Comparison of ENCODE assay signal across 8 cellular contexts in genomic region chr15:85380217-85380859, GRCh38. TPM values are rescaled to one million over a fixed set of nuclear protein-coding genes. Genes with fewer than 3 reads are reported as not detected.
DNase-seq lines count a peak whose midpoint lies in the region; ATAC-seq and TF ChIP-seq lines count a peak whose summit lies in the region.

Gene AKAP13, plus strand, starts transcription at chr15:85380603. Its CDS starts 105,118 bp downstream, at chr15:85485721.

- H3K27me3 ChIP-seq in right atrium auricular region: no peaks in the 10 kb centered on the region
- no peaks in the 10 kb centered on the region for H3K27me3 ChIP-seq in psoas muscle (ENCODE audit: insufficient read depth in 3 of 3, low read length in 2 of 3)

- H3K4me1 Mint-ChIP-seq in T-helper 1 cell treated with Interleukin-12 subunit alpha and Interleukin-12 subunit beta and Interleukin-4 antibody, amounts not matched to agents 30 μg/mL and 1 μg/mL, for 36 hours (ENCODE audit: low read depth): peaks cover 58% of the 10 kb centered on the region

- H3K4me3 Mint-ChIP-seq in T-helper 1 cell treated with Interleukin-12 subunit alpha and Interleukin-12 subunit beta and Interleukin-4 antibody, amounts not matched to agents 30 μg/mL and 1 μg/mL, for 36 hours: peak within 1 kb of the TSS; percentile 89

- H3K27ac Mint-ChIP-seq in T-helper 1 cell treated with Interleukin-12 subunit alpha and Interleukin-12 subunit beta and Interleukin-4 antibody, amounts not matched to agents 30 μg/mL and 1 μg/mL, for 36 hours: peak within 1 kb of the TSS; percentile 95

- H3K9me3 Mint-ChIP-seq in T-helper 1 cell treated with Interleukin-12 subunit alpha and Interleukin-12 subunit beta and Interleukin-4 antibody, amounts not matched to agents 30 μg/mL and 1 μg/mL, for 36 hours: no peaks in the 10 kb centered on the region

- H3K4me3 ChIP-seq in right atrium auricular region (peak within 1 kb of the TSS; percentile 96 to 98), psoas muscle (peak within 1 kb of the TSS; percentile 78), urinary bladder (ENCODE audit: low read depth, low read length) (peak within 1 kb of the TSS; percentile 90)

- H3K4me1 ChIP-seq in right atrium auricular region: peaks cover 0 to 35% of the 10 kb centered on the region in 2 donors
- H3K4me1 ChIP-seq in psoas muscle: peaks cover 13% of the 10 kb centered on the region
- no peaks in the 10 kb centered on the region for H3K4me1 ChIP-seq in urinary bladder (ENCODE audit: insufficient read depth)

- H3K36me3 ChIP-seq in right atrium auricular region (no peaks in the 10 kb centered on the region), psoas muscle (ENCODE audit: insufficient read depth in 1 of 2, low read depth in 1 of 2) (no peaks in the 10 kb centered on the region), urinary bladder (ENCODE audit: insufficient read depth) (no peaks in the 10 kb centered on the region)

- intact Hi-C loops in psoas muscle (cut with DNase I): no loop called here

- ATAC-seq in GM18499 (IDR thresholded peaks at IDR 0.05; ENCODE audit: insufficient read depth, unreplicated experiment): peak; percentile 72
- ATAC-seq in HG02938 (IDR thresholded peaks at IDR 0.05; ENCODE audit: unreplicated experiment): peak; percentile 81
- ATAC-seq in psoas muscle: peak; percentile 97 to 99 (median 98)

- 0 to 1% (median 1%) methylated on average over 52 to 57 of the region's 57 CpGs for WGBS in psoas muscle, 3 donors
- WGBS in urinary bladder: under 1% methylated on average over 57 of the region's 57 CpGs

- peak; percentile 90 for DNase-seq in NCI-H1694 treated with DMSO at 0.1 percent for 48 hours (lab: John Stamatoyannopoulos, UW)
- peak; percentile 95 for DNase-seq in amniotic stem cell (lab: John Stamatoyannopoulos, UW)
- peak; percentile 97 for DNase-seq in right atrium auricular region (ENCODE audit: low spot score)
- peak; percentile 97 to 98 for DNase-seq in psoas muscle

- H3K27ac ChIP-seq in right atrium auricular region (peak within 1 kb of the TSS; percentile 97 to 99), psoas muscle (peak within 1 kb of the TSS; percentile 91), urinary bladder (ENCODE audit: low read depth) (peak within 1 kb of the TSS; percentile 93)

- no peaks in the 10 kb centered on the region for H3K9me3 ChIP-seq in right atrium auricular region
- no peaks in the 10 kb centered on the region for H3K9me3 ChIP-seq in psoas muscle

- peaks cover 21% of the 10 kb centered on the region for H3K36me3 Mint-ChIP-seq in T-helper 1 cell treated with Interleukin-12 subunit alpha and Interleukin-12 subunit beta and Interleukin-4 antibody, amounts not matched to agents 30 μg/mL and 1 μg/mL, for 36 hours (ENCODE audit: low read depth)

- no peaks in the 10 kb centered on the region for H3K27me3 Mint-ChIP-seq in T-helper 1 cell treated with Interleukin-12 subunit alpha and Interleukin-12 subunit beta and Interleukin-4 antibody, amounts not matched to agents 30 μg/mL and 1 μg/mL, for 36 hours (ENCODE audit: low read depth)

- TF ChIP-seq CTCF in right atrium auricular region (IDR thresholded peaks at IDR 0.05) (no peak), psoas muscle (IDR thresholded peaks at IDR 0.05) (no peak)

RNA-seq across cellular contexts. Expression of gene AKAP13, which starts in this region (rescaled TPM):
- 100 to 1,000 TPM; 293 to 339 TPM for total RNA-seq in right atrium auricular region
- total RNA-seq in psoas muscle: 100 to 1,000 TPM in 3 of 4 donors, 10 to 100 TPM in 1; 93.7 to 126 (median 122) TPM
- 10 to 100 TPM; 18.2 to 86.0 (median 46.5) TPM for polyA plus RNA-seq in psoas muscle
- 206 TPM for total RNA-seq in urinary bladder
- polyA plus RNA-seq in urinary bladder: 84.2 TPM

Comparison
In these comparisons a context has a peak if more than half of its experiments do, and no peak if none do; other contexts are left out.
1. Peak in every context shown above with its lines: DNase-seq, ATAC-seq, H3K4me3 ChIP-seq and H3K27ac ChIP-seq.